ENCODE assay signal across 13 cellular contexts in the genomic region with DNA sequence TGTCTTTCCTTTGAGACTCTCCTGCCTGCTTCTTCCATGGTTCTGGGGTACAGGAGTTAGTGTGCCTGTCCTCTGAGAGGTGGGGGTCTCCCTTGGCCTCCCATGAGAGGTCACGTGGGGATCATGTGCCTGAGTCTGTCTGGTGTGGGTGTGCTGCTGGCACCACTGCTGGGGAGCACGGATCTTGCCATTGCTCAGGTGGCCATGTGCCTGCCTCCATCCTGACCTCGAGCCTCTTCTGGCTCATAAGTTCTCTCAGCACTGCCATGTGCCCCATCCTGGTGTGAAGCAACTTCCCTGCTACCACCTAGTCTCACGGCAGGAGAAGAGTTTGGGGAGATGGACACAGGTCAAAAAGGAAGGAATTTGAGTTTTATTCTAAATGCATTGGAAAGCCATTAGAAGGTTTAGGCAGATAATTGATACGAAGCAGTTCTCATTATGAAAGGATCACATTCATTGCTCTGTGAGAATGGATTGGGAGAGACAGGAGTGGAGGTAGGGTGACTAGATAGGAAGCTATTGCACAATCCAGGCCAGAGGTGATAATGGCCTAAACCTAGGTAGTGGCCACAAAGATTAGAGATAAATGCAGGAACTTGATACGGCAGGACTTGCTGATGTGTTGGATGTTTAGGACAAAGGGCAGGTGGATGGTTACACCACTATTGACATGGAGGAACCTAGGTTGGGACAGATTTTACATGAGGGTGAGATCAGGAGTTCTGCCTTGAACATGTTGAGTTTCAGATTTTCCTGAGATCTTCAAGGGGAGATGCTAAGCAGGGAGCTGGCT.
DNase-seq lines count a peak whose midpoint lies in the region; ATAC-seq, FAIRE-seq and TF ChIP-seq lines count a peak whose summit lies in the region.
"Had no signal": no experiment of that assay in that cellular context is flagged by ENCODE, and none has a peak within 500 bp of the region (broad histone marks: within the 10 kb centered on the region; RNA-seq: fewer than 3 reads in every experiment).

No MANE protein-coding gene starts in this region.

- DNase-seq in HuH-7 (ENCODE audit: low spot score): peak; percentile 3
- no peak for DNase-seq in H1 (ENCODE audit: low read depth in 1 of 2, low spot score in 2 of 2)
- no peak for DNase-seq in urothelium cell line (ENCODE audit: low spot score)
- no peak for DNase-seq in T-helper 9 cell
- DNase-seq in D721Med (ENCODE audit: insufficient read length, low spot score): no peak
- DNase-seq: 8988T, DMS79 treated with DMSO at 0.1 percent for 48 hours, GF-D8, HCEC 1CT had no signal

- H3K4me2 ChIP-seq in H1 (ENCODE audit: insufficient read depth in 1 of 2, low read depth in 2 of 2, low read length in 2 of 2): no peak overlapping the region
- H3K4me2 ChIP-seq: BLaER1 had no signal

- H3K9ac ChIP-seq in H1 (replicated peaks in 1 of 4; ENCODE audit: extremely low read depth in 1 of 4, low read depth in 3 of 4, low read length in 3 of 4): no peak overlapping the region
- no peak overlapping the region for H3K9ac ChIP-seq in liver (ENCODE audit: low read depth in 1 of 2, low read length in 2 of 2)
- H3K9ac ChIP-seq: BLaER1 had no signal

- no peak overlapping the region for H2BK120ac ChIP-seq in H1 (replicated peaks; ENCODE audit: low read depth, low read length)

- TF ChIP-seq POLR2A in H1 (IDR thresholded peaks at IDR 0.05; ENCODE audit: control extremely low read depth in 1 of 2, low read depth in 2 of 2, low read length in 2 of 2): no peak

- H3K14ac ChIP-seq in H1 (ENCODE audit: insufficient read length): no peak overlapping the region

- H3K18ac ChIP-seq in H1 (ENCODE audit: extremely low read depth, low read length): no peak overlapping the region

- H3K23me2 ChIP-seq in H1 (ENCODE audit: low read depth, low read length): peaks cover 2% of the 10 kb centered on the region; the same call in 1 of the 2 replicates

- POLR2A ChIA-PET in H1 (lab: Charles Lee; ENCODE audit: partially characterized antibody): no interaction called here

- no peak overlapping the region for H2AFZ ChIP-seq in H1 (ENCODE audit: low read length)

- no peak overlapping the region for H2BK12ac ChIP-seq in H1 (ENCODE audit: low read depth, low read length)

- no peaks in the 10 kb centered on the region for H3K36me3 ChIP-seq in H1 (ENCODE audit: control insufficient read depth in 2 of 4, insufficient read depth in 4 of 4, low read length in 3 of 4)
- H3K36me3 ChIP-seq in liver (ENCODE audit: control insufficient read depth in 4 of 4, insufficient read depth in 3 of 4, low read depth in 1 of 4, low read length in 3 of 4): no peaks in the 10 kb centered on the region
- H3K36me3 ChIP-seq: BLaER1 had no signal

- no peak for ATAC-seq in GM19463 (IDR thresholded peaks at IDR 0.05; ENCODE audit: unreplicated experiment)

- no peak overlapping the region for H2BK15ac ChIP-seq in H1 (ENCODE audit: low read length)

- H3K27ac ChIP-seq in H1 (ENCODE audit: low read depth, low read length) (no peak overlapping the region), liver (ENCODE audit: low read depth in 1 of 2, low read length in 2 of 2) (peak overlapping the region; percentile 77 to 79)
- H3K27ac ChIP-seq: BLaER1 had no signal

- no peak for TF ChIP-seq EP300 in H1 (IDR thresholded peaks at IDR 0.05; ENCODE audit: borderline replicate concordance in 1 of 2, low read depth in 2 of 2, low read length in 2 of 2)

- no peak overlapping the region for H3K56ac ChIP-seq in H1 (replicated peaks; ENCODE audit: insufficient read length, low read depth, low read length)

- H2BK5ac ChIP-seq in H1 (ENCODE audit: low read depth, low read length): no peak overlapping the region

- H3K79me1 ChIP-seq in H1 (ENCODE audit: low read depth, low read length): no peaks in the 10 kb centered on the region

- no peak overlapping the region for H2BK20ac ChIP-seq in H1 (ENCODE audit: low read length)

- no peak overlapping the region for H2AK5ac ChIP-seq in H1 (ENCODE audit: low read depth, low read length)

- H3K9me3 ChIP-seq in H1 (ENCODE audit: insufficient read depth in 2 of 2, low read depth in 1 of 2, low read length in 1 of 2) (no peaks in the 10 kb centered on the region), liver (ENCODE audit: control insufficient read depth in 4 of 4, low read length in 3 of 4) (no peaks in the 10 kb centered on the region)
- H3K9me3 ChIP-seq: BLaER1 had no signal

- CTCF ChIA-PET in H1 (lab: Charles Lee; ENCODE audit: partially characterized antibody): interaction anchor here (0.6 to 1.5 kb wide), 3 partner anchors 13 to 964 kb away, joined by 3 to 4 read pairs (median 3); no protein-coding TSS in a partner anchor

- no peaks in the 10 kb centered on the region for H3K79me2 ChIP-seq in H1 (ENCODE audit: control insufficient read depth in 1 of 2, insufficient read depth in 2 of 2, low read length in 2 of 2)

- H4K91ac ChIP-seq in H1 (replicated peaks; ENCODE audit: insufficient read length, low read length): peak overlapping the region; percentile 10

- no peak overlapping the region for H4K5ac ChIP-seq in H1 (ENCODE audit: insufficient read length, low read depth, low read length)

- TF ChIP-seq RAD21 in H1 (IDR thresholded peaks at IDR 0.05 in 1 of 2, conservative IDR thresholded peaks at IDR 0.05 in 1 of 2; ENCODE audit: low read depth in 2 of 2, low read length in 2 of 2) (no peak), liver (IDR thresholded peaks at IDR 0.05) (peak; percentile 77 to 78)

- H3K4me3 ChIP-seq in H1 (ENCODE audit: extremely low read depth in 1 of 4, insufficient read depth in 2 of 4, low read depth in 3 of 4, low read length in 4 of 4) (no peak overlapping the region), liver (ENCODE audit: low read depth in 1 of 3, low read length in 3 of 3) (no peak overlapping the region)
- H3K4me3 ChIP-seq: BLaER1 had no signal

- WGBS in H1 (ENCODE audit: extremely low coverage in 1 of 2, insufficient coverage in 1 of 2, insufficient read length in 1 of 2, insufficient replicate concordance in 2 of 2, low coverage in 1 of 2, low lambda C conversion rate in 2 of 2, missing lambda C conversion rate in 1 of 2), 2 experiments: 93% methylated on average over 6 of the region's 6 CpGs; no CpG with 5 or more reads in 1 of the 2 experiments
- 55% methylated on average over 6 of the region's 6 CpGs for WGBS in liver

- H4K20me1 ChIP-seq in H1 (replicated peaks in 1 of 2; ENCODE audit: control insufficient read depth in 1 of 2, insufficient read depth in 2 of 2, low read length in 2 of 2): no peaks in the 10 kb centered on the region
- H4K20me1 ChIP-seq: BLaER1 had no signal

- H3K4ac ChIP-seq in H1 (replicated peaks; ENCODE audit: insufficient read length, low read depth, low read length): no peak overlapping the region

- FAIRE-seq in H1 (lab: Jason Lieb, UNC): no peak
- peak; percentile 66 for FAIRE-seq in urothelium cell line (lab: Jason Lieb, UNC)
- FAIRE-seq in D721Med (lab: Jason Lieb, UNC): no peak
- FAIRE-seq: H54 had no signal

- no peaks in the 10 kb centered on the region for H3K4me1 ChIP-seq in H1 (replicated peaks in 1 of 4; ENCODE audit: control insufficient read depth in 3 of 4, insufficient read depth in 4 of 4, low read length in 3 of 4)
- H3K4me1 ChIP-seq in liver (ENCODE audit: control insufficient read depth in 4 of 4, insufficient read depth in 4 of 4, low read length in 3 of 4): peaks cover 10 to 33% (median 24%) of the 10 kb centered on the region in 4 donors
- H3K4me1 ChIP-seq: BLaER1 had no signal

- TF ChIP-seq CTCF in H1 (IDR thresholded peaks at IDR 0.05; ENCODE audit: control extremely low read depth in 1 of 3, insufficient read depth in 1 of 3, low read depth in 1 of 3, low read length in 3 of 3) (no peak), liver (IDR thresholded peaks at IDR 0.05; ENCODE audit: low read depth, low read length, missing input control) (no peak), D721Med (IDR thresholded peaks at IDR 0.05; ENCODE audit: insufficient read depth, missing control alignments) (no peak)

- no peak overlapping the region for H3K23ac ChIP-seq in H1 (ENCODE audit: insufficient read length)

- H3K27me3 ChIP-seq in H1 (replicated peaks in 1 of 4; ENCODE audit: control insufficient read depth in 3 of 4, extremely low read depth in 1 of 4, insufficient read depth in 3 of 4, low read length in 3 of 4): peaks cover 0 to 1% (median 0%) of the 10 kb centered on the region in 4 experiments; a peak in 2 of 7 replicates
- no peaks in the 10 kb centered on the region for H3K27me3 ChIP-seq in liver (ENCODE audit: control insufficient read depth in 4 of 4, insufficient read depth in 4 of 4, low read length in 3 of 4)
- H3K27me3 ChIP-seq: BLaER1 had no signal

- H4K8ac ChIP-seq in H1 (ENCODE audit: extremely low read depth, insufficient read depth, low read length): no peak overlapping the region; the same call in 1 of the 2 replicates

TF ChIP-seq in H1, 55 proteins besides CTCF, POLR2A, EP300 and RAD21 (continues in another document):
- TF ChIP-seq SAP30 (IDR thresholded peaks at IDR 0.05; ENCODE audit: insufficient read depth, insufficient replicate concordance, low read length): no peak
- no peak for TF ChIP-seq POU5F1 (IDR thresholded peaks at IDR 0.05; ENCODE audit: low read depth, low read length)
- no peak for TF ChIP-seq HDAC2 (IDR thresholded peaks at IDR 0.05; ENCODE audit: borderline replicate concordance in 1 of 2, low read depth in 2 of 2, low read length in 2 of 2)
- TF ChIP-seq, protein P1, sequence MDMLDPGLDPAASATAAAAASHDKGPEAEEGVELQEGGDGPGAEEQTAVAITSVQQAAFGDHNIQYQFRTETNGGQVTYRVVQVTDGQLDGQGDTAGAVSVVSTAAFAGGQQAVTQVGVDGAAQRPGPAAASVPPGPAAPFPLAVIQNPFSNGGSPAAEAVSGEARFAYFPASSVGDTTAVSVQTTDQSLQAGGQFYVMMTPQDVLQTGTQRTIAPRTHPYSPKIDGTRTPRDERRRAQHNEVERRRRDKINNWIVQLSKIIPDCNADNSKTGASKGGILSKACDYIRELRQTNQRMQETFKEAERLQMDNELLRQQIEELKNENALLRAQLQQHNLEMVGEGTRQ (IDR thresholded peaks at IDR 0.05; ENCODE audit: low read length): no peak

TF ChIP-seq in liver, 16 proteins besides CTCF, POLR2A, EP300 and RAD21 (continues in another document):
- TF ChIP-seq EGR1 (IDR thresholded peaks at IDR 0.05; ENCODE audit: low read depth in 2 of 2): peak in 1 of 2 donors; percentile 70
- TF ChIP-seq, protein P2, sequence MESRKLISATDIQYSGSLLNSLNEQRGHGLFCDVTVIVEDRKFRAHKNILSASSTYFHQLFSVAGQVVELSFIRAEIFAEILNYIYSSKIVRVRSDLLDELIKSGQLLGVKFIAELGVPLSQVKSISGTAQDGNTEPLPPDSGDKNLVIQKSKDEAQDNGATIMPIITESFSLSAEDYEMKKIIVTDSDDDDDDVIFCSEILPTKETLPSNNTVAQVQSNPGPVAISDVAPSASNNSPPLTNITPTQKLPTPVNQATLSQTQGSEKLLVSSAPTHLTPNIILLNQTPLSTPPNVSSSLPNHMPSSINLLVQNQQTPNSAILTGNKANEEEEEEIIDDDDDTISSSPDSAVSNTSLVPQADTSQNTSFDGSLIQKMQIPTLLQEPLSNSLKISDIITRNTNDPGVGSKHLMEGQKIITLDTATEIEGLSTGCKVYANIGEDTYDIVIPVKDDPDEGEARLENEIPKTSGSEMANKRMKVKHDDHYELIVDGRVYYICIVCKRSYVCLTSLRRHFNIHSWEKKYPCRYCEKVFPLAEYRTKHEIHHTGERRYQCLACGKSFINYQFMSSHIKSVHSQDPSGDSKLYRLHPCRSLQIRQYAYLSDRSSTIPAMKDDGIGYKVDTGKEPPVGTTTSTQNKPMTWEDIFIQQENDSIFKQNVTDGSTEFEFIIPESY (IDR thresholded peaks at IDR 0.05): peak; percentile 91
